In genomic region chr10:31944071-31944433, GRCh38 we compare ENCODE assay signal across 1 cellular context.
TF ChIP-seq lines count a peak whose summit lies in the region.

No MANE protein-coding gene starts in this region.

TF ChIP-seq in SK-N-SH treated with all-trans-retinoic acid at 6 μM for 48 hours, 23 proteins besides CTCF, POLR2A, EP300 and RAD21 (continued from another document):
- TF ChIP-seq CSRNP3 (CRISPR knock-in tag; IDR thresholded peaks at IDR 0.05) (no peak), RARB (CRISPR knock-in tag; IDR thresholded peaks at IDR 0.05) (no peak), ZFP30 (CRISPR knock-in tag; IDR thresholded peaks at IDR 0.05) (no peak), ARNTL (CRISPR knock-in tag; IDR thresholded peaks at IDR 0.05; ENCODE audit: borderline replicate concordance, low read depth) (no peak), POU6F1 (CRISPR knock-in tag; IDR thresholded peaks at IDR 0.05; ENCODE audit: borderline replicate concordance, low read depth) (no peak), PPARA (CRISPR knock-in tag; IDR thresholded peaks at IDR 0.05; ENCODE audit: borderline replicate concordance) (no peak), SNAI2 (CRISPR knock-in tag; IDR thresholded peaks at IDR 0.05) (no peak)
TF ChIP-seq in SK-N-SH treated with all-trans-retinoic acid at 6 μM for 48 hours: peak in this region for 0.
